ENCODE assay signal across 22 cellular contexts in the genomic region with DNA sequence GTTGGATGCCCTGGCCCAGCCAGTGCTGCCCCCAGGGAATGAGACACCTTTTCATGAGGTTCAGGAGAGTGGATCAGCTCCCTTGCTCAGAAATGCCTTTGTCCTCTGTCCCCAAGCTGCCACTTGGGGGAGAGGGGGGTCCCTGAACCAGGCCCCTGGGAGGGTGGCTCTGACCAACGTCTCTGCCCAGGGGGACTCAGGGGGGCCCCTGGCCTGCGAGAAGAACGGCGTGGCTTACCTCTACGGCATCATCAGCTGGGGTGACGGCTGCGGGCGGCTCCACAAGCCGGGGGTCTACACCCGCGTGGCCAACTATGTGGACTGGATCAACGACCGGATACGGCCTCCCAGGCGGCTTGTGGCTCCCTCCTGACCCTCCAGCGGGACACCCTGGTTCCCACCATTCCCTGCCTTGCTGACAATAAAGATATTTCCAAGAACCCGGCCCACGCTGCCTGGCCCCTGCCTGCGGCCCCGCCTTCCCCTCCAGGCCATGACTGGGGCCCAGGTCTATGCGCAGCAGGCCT. TPM values are rescaled to one million over a fixed set of nuclear protein-coding genes. Genes with fewer than 3 reads are reported as not detected.
DNase-seq lines count a peak whose midpoint lies in the region; ATAC-seq and TF ChIP-seq lines count a peak whose summit lies in the region.
"Had no signal": no experiment of that assay in that cellular context is flagged by ENCODE, and none has a peak within 500 bp of the region (broad histone marks: within the 10 kb centered on the region; RNA-seq: fewer than 3 reads in every experiment).

No MANE protein-coding gene starts in this region.

- no peak overlapping the region for H3K4me3 Mint-ChIP-seq in glutamatergic neuron (ENCODE audit: unreplicated experiment)
- H3K4me3 Mint-ChIP-seq: B cell had no signal

- H4K20me1 ChIP-seq in osteoblast (ENCODE audit: insufficient read depth, low read length), result no peaks in the 10 kb centered on the region

- no peaks in the 10 kb centered on the region for H3K4me1 ChIP-seq in HEK293 (ENCODE audit: control insufficient read depth, insufficient read depth, low read length)
- H3K4me1 ChIP-seq in osteoblast (ENCODE audit: insufficient read depth, low read length), result peaks cover 9% of the 10 kb centered on the region

- H3K9me3 ChIP-seq in HEK293 (ENCODE audit: control insufficient read depth, insufficient read depth, low read depth, low read length) (no peaks in the 10 kb centered on the region), osteoblast (ENCODE audit: low read depth, low read length) (peaks cover 1% of the 10 kb centered on the region)

- ATAC-seq in Right ventricle myocardium inferior (no peak), left ventricle myocardium superior (no peak), HG02642 (IDR thresholded peaks at IDR 0.05; ENCODE audit: poor library complexity, unreplicated experiment) (no peak)
- ATAC-seq: PC-3 had no signal

- no peaks in the 10 kb centered on the region for H3K36me3 ChIP-seq in HEK293 (ENCODE audit: control insufficient read depth in 2 of 2, insufficient read depth in 1 of 2, low read length in 2 of 2)
- H3K36me3 ChIP-seq in osteoblast (ENCODE audit: insufficient read depth, low read length), result no peaks in the 10 kb centered on the region

- H3K79me2 ChIP-seq in osteoblast (ENCODE audit: insufficient read depth, low read length), result no peaks in the 10 kb centered on the region

- intact Hi-C loops in Right ventricle myocardium inferior (cut with DNase I) (loop anchor here (5.0 kb wide), 1 partner anchor 257 kb away; no protein-coding TSS in a partner anchor), left ventricle myocardium superior (cut with micrococcal nuclease) (loop anchor here (10.0 kb wide), 1 partner anchor 104 kb away; no protein-coding TSS in a partner anchor)

- no peak overlapping the region for H3K4me2 ChIP-seq in osteoblast (ENCODE audit: insufficient read depth, low read length)

- H3K4me3 ChIP-seq in HEK293 (ENCODE audit: low read depth, low read length) (no peak overlapping the region), osteoblast (ENCODE audit: insufficient read depth, low read length) (no peak overlapping the region)
- H3K4me3 ChIP-seq: GM23248 had no signal

- H2AFZ ChIP-seq in osteoblast (ENCODE audit: low read length), result no peak overlapping the region
- H2AFZ ChIP-seq: GM23248 had no signal

- H3K27me3 Mint-ChIP-seq in glutamatergic neuron (ENCODE audit: unreplicated experiment), result peaks cover 2% of the 10 kb centered on the region

- H3K9me3 Mint-ChIP-seq in glutamatergic neuron (ENCODE audit: unreplicated experiment), result peaks cover 7% of the 10 kb centered on the region

- no peak overlapping the region for H3K27ac Mint-ChIP-seq in glutamatergic neuron (ENCODE audit: unreplicated experiment)
- H3K27ac Mint-ChIP-seq: B cell had no signal

- DNase-seq in Right ventricle myocardium inferior (ENCODE audit: missing footprints), result peak; percentile 53
- DNase-seq in left ventricle myocardium superior, result no peak
- peak; percentile 9 for DNase-seq in glutamatergic neuron
- DNase-seq in osteoblast (ENCODE audit: insufficient read length, low spot score, missing footprints), result peak; percentile 73
- no peak for DNase-seq in NCI-H524 (lab: John Stamatoyannopoulos, UW)
- DNase-seq: DMS153, DND-41, GM23248, HCEC 1CT, Kasumi-1, NCI-H1092 treated with DMSO at 0.1 percent for 48 hours, NCI-H1436, NCI-H187, NCI-H524 treated with DMSO at 0.1 percent for 48 hours, NCI-H774, PC-3 had no signal

- H3K27ac ChIP-seq in HEK293 (ENCODE audit: extremely low read depth, low read depth, low read length), result no peak overlapping the region
- no peak overlapping the region for H3K27ac ChIP-seq in osteoblast (ENCODE audit: low read depth, low read length)
- H3K27ac ChIP-seq: 22Rv1, GM23248 had no signal

- peaks cover 4% of the 10 kb centered on the region for H3K36me3 Mint-ChIP-seq in glutamatergic neuron (ENCODE audit: unreplicated experiment)

- TF ChIP-seq CTCF in HEK293 (tag by site-specific recombination; IDR thresholded peaks at IDR 0.05) (no peak), glutamatergic neuron (IDR thresholded peaks at IDR 0.05; ENCODE audit: partially characterized antibody, unreplicated experiment) (no peak), osteoblast (IDR thresholded peaks at IDR 0.05; ENCODE audit: extremely low read depth, low read depth, low read length) (no peak)

- no peaks in the 10 kb centered on the region for H3K4me1 Mint-ChIP-seq in glutamatergic neuron (ENCODE audit: low read depth, unreplicated experiment)
- H3K4me1 Mint-ChIP-seq: B cell had no signal

- CTCF ChIA-PET in HEK293 (lab: Yijun Ruan, JAX), result no interaction called here

- H3K27me3 ChIP-seq in osteoblast (ENCODE audit: insufficient read depth, low read length), result no peaks in the 10 kb centered on the region

- POLR2A ChIA-PET in HEK293 (lab: Yijun Ruan, JAX), result no interaction called here

TF ChIP-seq in HEK293, 187 proteins besides CTCF, POLR2A, EP300 and RAD21:
- TF ChIP-seq, protein P1, sequence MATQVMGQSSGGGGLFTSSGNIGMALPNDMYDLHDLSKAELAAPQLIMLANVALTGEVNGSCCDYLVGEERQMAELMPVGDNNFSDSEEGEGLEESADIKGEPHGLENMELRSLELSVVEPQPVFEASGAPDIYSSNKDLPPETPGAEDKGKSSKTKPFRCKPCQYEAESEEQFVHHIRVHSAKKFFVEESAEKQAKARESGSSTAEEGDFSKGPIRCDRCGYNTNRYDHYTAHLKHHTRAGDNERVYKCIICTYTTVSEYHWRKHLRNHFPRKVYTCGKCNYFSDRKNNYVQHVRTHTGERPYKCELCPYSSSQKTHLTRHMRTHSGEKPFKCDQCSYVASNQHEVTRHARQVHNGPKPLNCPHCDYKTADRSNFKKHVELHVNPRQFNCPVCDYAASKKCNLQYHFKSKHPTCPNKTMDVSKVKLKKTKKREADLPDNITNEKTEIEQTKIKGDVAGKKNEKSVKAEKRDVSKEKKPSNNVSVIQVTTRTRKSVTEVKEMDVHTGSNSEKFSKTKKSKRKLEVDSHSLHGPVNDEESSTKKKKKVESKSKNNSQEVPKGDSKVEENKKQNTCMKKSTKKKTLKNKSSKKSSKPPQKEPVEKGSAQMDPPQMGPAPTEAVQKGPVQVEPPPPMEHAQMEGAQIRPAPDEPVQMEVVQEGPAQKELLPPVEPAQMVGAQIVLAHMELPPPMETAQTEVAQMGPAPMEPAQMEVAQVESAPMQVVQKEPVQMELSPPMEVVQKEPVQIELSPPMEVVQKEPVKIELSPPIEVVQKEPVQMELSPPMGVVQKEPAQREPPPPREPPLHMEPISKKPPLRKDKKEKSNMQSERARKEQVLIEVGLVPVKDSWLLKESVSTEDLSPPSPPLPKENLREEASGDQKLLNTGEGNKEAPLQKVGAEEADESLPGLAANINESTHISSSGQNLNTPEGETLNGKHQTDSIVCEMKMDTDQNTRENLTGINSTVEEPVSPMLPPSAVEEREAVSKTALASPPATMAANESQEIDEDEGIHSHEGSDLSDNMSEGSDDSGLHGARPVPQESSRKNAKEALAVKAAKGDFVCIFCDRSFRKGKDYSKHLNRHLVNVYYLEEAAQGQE (tag by site-specific recombination; IDR thresholded peaks at IDR 0.05), result no peak
- TF ChIP-seq ZFHX2 (tag by site-specific recombination; conservative IDR thresholded peaks at IDR 0.05) (0 out of 2 replicates have a peak, but pooled peaks have one; percentile 2), ZBTB7A (tag by site-specific recombination; IDR thresholded peaks at IDR 0.05; ENCODE audit: low read depth) (no peak), ZNF146 (tag by site-specific recombination; IDR thresholded peaks at IDR 0.05) (no peak)
- TF ChIP-seq, protein P2, sequence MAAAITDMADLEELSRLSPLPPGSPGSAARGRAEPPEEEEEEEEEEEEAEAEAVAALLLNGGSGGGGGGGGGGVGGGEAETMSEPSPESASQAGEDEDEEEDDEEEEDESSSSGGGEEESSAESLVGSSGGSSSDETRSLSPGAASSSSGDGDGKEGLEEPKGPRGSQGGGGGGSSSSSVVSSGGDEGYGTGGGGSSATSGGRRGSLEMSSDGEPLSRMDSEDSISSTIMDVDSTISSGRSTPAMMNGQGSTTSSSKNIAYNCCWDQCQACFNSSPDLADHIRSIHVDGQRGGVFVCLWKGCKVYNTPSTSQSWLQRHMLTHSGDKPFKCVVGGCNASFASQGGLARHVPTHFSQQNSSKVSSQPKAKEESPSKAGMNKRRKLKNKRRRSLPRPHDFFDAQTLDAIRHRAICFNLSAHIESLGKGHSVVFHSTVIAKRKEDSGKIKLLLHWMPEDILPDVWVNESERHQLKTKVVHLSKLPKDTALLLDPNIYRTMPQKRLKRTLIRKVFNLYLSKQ (tag by site-specific recombination; IDR thresholded peaks at IDR 0.05; ENCODE audit: borderline replicate concordance), result no peak
TF ChIP-seq in HEK293: peak in this region for 1.

RNA-seq across cellular contexts. Expression of a gene that starts 7.3 kb away (rescaled TPM):
- total RNA-seq in Right ventricle myocardium inferior (1.5 TPM), left ventricle myocardium superior (0.67 TPM), glutamatergic neuron (ENCODE audit: unreplicated experiment) (9.4 TPM), osteoblast (not detected in 2 replicates)
- total RNA-seq: B cell, GM23248, M059J, SK-MEL-5 had no signal

RNA-seq across cellular contexts. Expression of a gene that starts 14.0 kb away (rescaled TPM):
- 35.5 TPM for total RNA-seq in Right ventricle myocardium inferior
- total RNA-seq in left ventricle myocardium superior, result 35.5 TPM
- total RNA-seq in glutamatergic neuron (ENCODE audit: unreplicated experiment), result 5.1 TPM
- not detected in 2 replicates for total RNA-seq in osteoblast
- total RNA-seq: GM23248, SK-MEL-5 had no signal

Comparison
In these comparisons a context has a peak if more than half of its experiments do, and no peak if none do; other contexts are left out.
1. DNase-seq: peak in Right ventricle myocardium inferior (single experiment), glutamatergic neuron (single experiment) and osteoblast (single experiment); none in left ventricle myocardium superior (single experiment) and NCI-H524 (0 of 2).